ENCODE assay signal across 12 cellular contexts in genomic region chr5:148776780-148777179, GRCh38. TPM values are rescaled to one million over a fixed set of nuclear protein-coding genes. Genes with fewer than 3 reads are reported as not detected.
DNase-seq lines count a peak whose midpoint lies in the region; ATAC-seq, FAIRE-seq and TF ChIP-seq lines count a peak whose summit lies in the region.
"Had no signal": no experiment of that assay in that cellular context is flagged by ENCODE, and none has a peak within 500 bp of the region (broad histone marks: within the 10 kb centered on the region; RNA-seq: fewer than 3 reads in every experiment).

No MANE protein-coding gene starts in this region.

- no peaks in the 10 kb centered on the region for H3K27me3 Mint-ChIP-seq in astrocyte (ENCODE audit: low read depth, unreplicated experiment)

- no peaks in the 10 kb centered on the region for H3K9me3 ChIP-seq in astrocyte (ENCODE audit: insufficient read depth, low read depth, low read length)
- H3K9me3 ChIP-seq: body of pancreas had no signal

- H3K9ac ChIP-seq in astrocyte (ENCODE audit: low read length): no peak overlapping the region

- no peak overlapping the region for H2AFZ ChIP-seq in astrocyte (ENCODE audit: low read depth, low read length)

- H3K4me1 Mint-ChIP-seq in astrocyte (ENCODE audit: low read depth, unreplicated experiment): peaks cover 10% of the 10 kb centered on the region

- H3K4me3 ChIP-seq in astrocyte (ENCODE audit: insufficient read depth, low read depth, low read length): no peak overlapping the region
- H3K4me3 ChIP-seq: body of pancreas had no signal

- no peaks in the 10 kb centered on the region for H3K36me3 ChIP-seq in astrocyte (ENCODE audit: insufficient read depth, low read length)

- peak; percentile 93 for DNase-seq in AG20443 (ENCODE audit: low spot score)
- DNase-seq in HK-2 (ENCODE audit: unreplicated experiment): peak; percentile 28
- peak; percentile 80 for DNase-seq in astrocyte (ENCODE audit: low read depth)
- DNase-seq in lung microvascular endothelial cell (ENCODE audit: low read depth in 2 of 2): peak; percentile 14 to 72
- no peak for DNase-seq in DMS153 (lab: John Stamatoyannopoulos, UW)
- DNase-seq: NCI-H1436 had no signal

- no peaks in the 10 kb centered on the region for H3K27me3 ChIP-seq in astrocyte (ENCODE audit: insufficient read depth, low read length)
- H3K27me3 ChIP-seq: body of pancreas had no signal

- no peaks in the 10 kb centered on the region for H3K79me2 ChIP-seq in astrocyte (ENCODE audit: insufficient read depth, low read length)

- peak overlapping the region; percentile 47 for H3K27ac Mint-ChIP-seq in astrocyte (ENCODE audit: unreplicated experiment)
- H3K27ac Mint-ChIP-seq: T-helper 1 cell treated with Interleukin-12 subunit alpha and Interleukin-12 subunit beta and Interleukin-4 antibody, amounts not matched to agents 30 μg/mL and 1 μg/mL, for 36 hours had no signal

- ATAC-seq in HG03378 (IDR thresholded peaks at IDR 0.05; ENCODE audit: unreplicated experiment) (no peak), HG02870 (IDR thresholded peaks at IDR 0.05; ENCODE audit: unreplicated experiment) (no peak), GM21825 (IDR thresholded peaks at IDR 0.05; ENCODE audit: unreplicated experiment) (no peak)
- ATAC-seq: body of pancreas had no signal

- no peak for TF ChIP-seq CTCF in astrocyte (IDR thresholded peaks at IDR 0.05; ENCODE audit: insufficient read depth, low read depth, low read length)

- H3K9me3 Mint-ChIP-seq in astrocyte (ENCODE audit: unreplicated experiment): no peaks in the 10 kb centered on the region
- H3K9me3 Mint-ChIP-seq: T-helper 1 cell treated with Interleukin-12 subunit alpha and Interleukin-12 subunit beta and Interleukin-4 antibody, amounts not matched to agents 30 μg/mL and 1 μg/mL, for 36 hours had no signal

- peak; percentile 94 for FAIRE-seq in astrocyte (lab: Jason Lieb, UNC)
- FAIRE-seq: islet of Langerhans had no signal

- H3K4me2 ChIP-seq in astrocyte (ENCODE audit: low read length): no peak overlapping the region

- no peak overlapping the region for H3K27ac ChIP-seq in astrocyte (ENCODE audit: low read depth, low read length)
- H3K27ac ChIP-seq: body of pancreas had no signal

- H3K36me3 Mint-ChIP-seq in astrocyte (ENCODE audit: low read depth, unreplicated experiment): no peaks in the 10 kb centered on the region

- peaks cover 8% of the 10 kb centered on the region for H3K4me1 ChIP-seq in astrocyte (ENCODE audit: insufficient read depth, low read length)
- H3K4me1 ChIP-seq: body of pancreas had no signal

- H3K4me3 Mint-ChIP-seq in astrocyte (ENCODE audit: unreplicated experiment): no peak overlapping the region
- H3K4me3 Mint-ChIP-seq: T-helper 1 cell treated with Interleukin-12 subunit alpha and Interleukin-12 subunit beta and Interleukin-4 antibody, amounts not matched to agents 30 μg/mL and 1 μg/mL, for 36 hours had no signal

- H4K20me1 ChIP-seq in astrocyte (ENCODE audit: insufficient read depth, low read length): no peaks in the 10 kb centered on the region

RNA-seq across cellular contexts. Expression of gene ADRB2, which starts 49.6 kb away (rescaled TPM):
- 0.62 and 0.64 TPM in 2 replicates for total RNA-seq in astrocyte
- total RNA-seq in lung microvascular endothelial cell: 5.7 and 9.5 TPM in 2 replicates
